In genomic region chr11:32792948-32793475, GRCh38 we compare ENCODE assay signal across 8 cellular contexts. TPM values are rescaled to one million over a fixed set of nuclear protein-coding genes. Genes with fewer than 3 reads are reported as not detected.
DNase-seq lines count a peak whose midpoint lies in the region; ATAC-seq, FAIRE-seq and TF ChIP-seq lines count a peak whose summit lies in the region.

No MANE protein-coding gene starts in this region.

- TF ChIP-seq CTCF in AG04449 (IDR thresholded peaks at IDR 0.05; ENCODE audit: insufficient read depth, low read length, missing control alignments) = peak; percentile 51
- peak in 2 of 3 experiments; percentile 58 to 68; a peak in 3 of 4 replicates for TF ChIP-seq CTCF in H1 (IDR thresholded peaks at IDR 0.05; ENCODE audit: control extremely low read depth in 1 of 3, insufficient read depth in 1 of 3, low read depth in 1 of 3, low read length in 3 of 3)

- no peak overlapping the region for H3K18ac ChIP-seq in H1 (ENCODE audit: extremely low read depth, low read length)

- CTCF ChIA-PET in AG04449 (lab: Yijun Ruan, JAX) = interaction anchor here (0.7 to 3.6 kb wide), 14 partner anchors 13 to 469 kb away, joined by 3 to 59 read pairs (median 4); no protein-coding TSS in a partner anchor
- CTCF ChIA-PET in activated CD4-positive, alpha-beta memory T cell treated with anti-CD3 and anti-CD28 coated beads, Interleukin-2, amount 10 ng/mL, durations not matched to agents 7 days and 5 days (lab: Charles Lee) = interaction anchor here (0.9 to 1.4 kb wide), 4 partner anchors 13 to 417 kb away, joined by 3 to 5 read pairs (median 4); no protein-coding TSS in a partner anchor
- CTCF ChIA-PET in H1 (lab: Charles Lee; ENCODE audit: partially characterized antibody) = interaction anchor here (0.6 to 5.0 kb wide), 18 partner anchors 8 to 524 kb away, joined by 3 to 35 read pairs (median 5); no protein-coding TSS in a partner anchor

- no peak overlapping the region for H3K4ac ChIP-seq in H1 (replicated peaks; ENCODE audit: insufficient read length, low read depth, low read length)

- H2AFZ ChIP-seq in H1 (ENCODE audit: low read length) = 0 out of 2 replicates have a peak overlapping the region, but pooled peaks have one; percentile 36

- no peaks in the 10 kb centered on the region for H3K36me3 Mint-ChIP-seq in activated CD4-positive, alpha-beta memory T cell treated with anti-CD3 and anti-CD28 coated beads, Interleukin-2, amount 10 ng/mL, durations not matched to agents 7 days and 5 days (ENCODE audit: low read depth)

- no peaks in the 10 kb centered on the region for H4K20me1 ChIP-seq in H1 (replicated peaks in 1 of 2; ENCODE audit: control insufficient read depth in 1 of 2, insufficient read depth in 2 of 2, low read length in 2 of 2)

- H3K4me3 ChIP-seq in AG04449 (ENCODE audit: low read depth, low read length) (no peak overlapping the region), H1 (ENCODE audit: extremely low read depth in 1 of 4, insufficient read depth in 2 of 4, low read depth in 3 of 4, low read length in 4 of 4) (peak overlapping the region in 1 of 4 experiments; percentile 36; a peak in 2 of 8 replicates), mucosa of rectum (ENCODE audit: low read length in 2 of 2) (peak overlapping the region; percentile 26 to 53)

- no peak overlapping the region for H2BK5ac ChIP-seq in H1 (ENCODE audit: low read depth, low read length)

- no peak overlapping the region for H3K27ac ChIP-seq in H1 (ENCODE audit: low read depth, low read length)
- no peak overlapping the region for H3K27ac ChIP-seq in mucosa of rectum (ENCODE audit: low read depth in 2 of 2, low read length in 2 of 2)

- WGBS in H1 (ENCODE audit: extremely low coverage in 1 of 2, insufficient coverage in 1 of 2, insufficient read length in 1 of 2, insufficient replicate concordance in 2 of 2, low coverage in 1 of 2, low lambda C conversion rate in 2 of 2, missing lambda C conversion rate in 1 of 2), 2 experiments = 42% methylated on average over 13 of the region's 13 CpGs; no CpG with 5 or more reads in 1 of the 2 experiments

- DNase-seq in AG04449 (ENCODE audit: low read depth, low spot score) (no peak), NCI-H69 (lab: John Stamatoyannopoulos, UW) (peak; percentile 66), H1 (ENCODE audit: low read depth in 1 of 2, low spot score in 2 of 2) (peak; percentile 9 to 80)
- peak; percentile 69 for DNase-seq in activated CD4-positive, alpha-beta memory T cell treated with anti-CD3 and anti-CD28 coated beads, Interleukin-2, amount 10 ng/mL, durations not matched to agents 7 days and 5 days
- DNase-seq in stimulated activated CD8-positive, alpha-beta memory T cell treated with anti-CD3 and anti-CD28 coated beads, Interleukin-7, amount 100 ng/mL, for 24 hours (ENCODE audit: low read depth) = peak; percentile 51

- no peak overlapping the region for H2BK15ac ChIP-seq in H1 (ENCODE audit: low read length)

- H4K8ac ChIP-seq in H1 (ENCODE audit: extremely low read depth, insufficient read depth, low read length) = no peak overlapping the region

- H3K9me3 Mint-ChIP-seq in activated CD4-positive, alpha-beta memory T cell treated with anti-CD3 and anti-CD28 coated beads, Interleukin-2, amount 10 ng/mL, durations not matched to agents 7 days and 5 days = no peaks in the 10 kb centered on the region

- peak; percentile 61 to 71 for TF ChIP-seq RAD21 in H1 (IDR thresholded peaks at IDR 0.05 in 1 of 2, conservative IDR thresholded peaks at IDR 0.05 in 1 of 2; ENCODE audit: low read depth in 2 of 2, low read length in 2 of 2)

- POLR2A ChIA-PET in AG04449 (lab: Yijun Ruan, JAX) = no interaction called here
- POLR2A ChIA-PET in activated CD4-positive, alpha-beta memory T cell treated with anti-CD3 and anti-CD28 coated beads, Interleukin-2, amount 10 ng/mL, durations not matched to agents 7 days and 5 days (lab: Charles Lee) = no interaction called here
- POLR2A ChIA-PET in H1 (lab: Charles Lee; ENCODE audit: partially characterized antibody) = no interaction called here

- no peak overlapping the region for H2BK120ac ChIP-seq in H1 (replicated peaks; ENCODE audit: low read depth, low read length)

- no peak overlapping the region for H3K14ac ChIP-seq in H1 (ENCODE audit: insufficient read length)

- no peaks in the 10 kb centered on the region for H3K23me2 ChIP-seq in H1 (ENCODE audit: low read depth, low read length)

- H3K56ac ChIP-seq in H1 (replicated peaks; ENCODE audit: insufficient read length, low read depth, low read length) = no peak overlapping the region

- H3K79me2 ChIP-seq in H1 (ENCODE audit: control insufficient read depth in 1 of 2, insufficient read depth in 2 of 2, low read length in 2 of 2) = no peaks in the 10 kb centered on the region

- H3K4me1 Mint-ChIP-seq in activated CD4-positive, alpha-beta memory T cell treated with anti-CD3 and anti-CD28 coated beads, Interleukin-2, amount 10 ng/mL, durations not matched to agents 7 days and 5 days = peaks cover 4% of the 10 kb centered on the region

- H3K4me2 ChIP-seq in H1 (ENCODE audit: insufficient read depth in 1 of 2, low read depth in 2 of 2, low read length in 2 of 2) = peak overlapping the region in 1 of 2 experiments; percentile 56; a peak in 3 of 4 replicates

- H3K27me3 ChIP-seq in H1 (replicated peaks in 1 of 4; ENCODE audit: control insufficient read depth in 3 of 4, extremely low read depth in 1 of 4, insufficient read depth in 3 of 4, low read length in 3 of 4) = no peaks in the 10 kb centered on the region
- H3K27me3 ChIP-seq in mucosa of rectum (ENCODE audit: control insufficient read depth in 2 of 2, insufficient read depth in 2 of 2, low read length in 2 of 2) = no peaks in the 10 kb centered on the region

- ATAC-seq in GM18520 (IDR thresholded peaks at IDR 0.05; ENCODE audit: unreplicated experiment) (peak; percentile 55), HG03280 (IDR thresholded peaks at IDR 0.05; ENCODE audit: unreplicated experiment) (peak; percentile 84)

- no peak overlapping the region for H3K23ac ChIP-seq in H1 (ENCODE audit: insufficient read length)

- no peak overlapping the region for H2BK20ac ChIP-seq in H1 (ENCODE audit: low read length)

- H2BK12ac ChIP-seq in H1 (ENCODE audit: low read depth, low read length) = no peak overlapping the region

- H3K4me1 ChIP-seq in H1 (replicated peaks in 1 of 4; ENCODE audit: control insufficient read depth in 3 of 4, insufficient read depth in 4 of 4, low read length in 3 of 4) (no peaks in the 10 kb centered on the region), mucosa of rectum (ENCODE audit: control insufficient read depth in 2 of 2, insufficient read depth in 2 of 2, low read length in 2 of 2) (no peaks in the 10 kb centered on the region)

- H3K36me3 ChIP-seq in H1 (ENCODE audit: control insufficient read depth in 2 of 4, insufficient read depth in 4 of 4, low read length in 3 of 4) (no peaks in the 10 kb centered on the region), mucosa of rectum (ENCODE audit: control insufficient read depth in 2 of 2, insufficient read depth in 2 of 2, low read length in 2 of 2) (no peaks in the 10 kb centered on the region)

- H4K5ac ChIP-seq in H1 (ENCODE audit: insufficient read length, low read depth, low read length) = no peak overlapping the region

- no peak overlapping the region for H3K4me3 Mint-ChIP-seq in activated CD4-positive, alpha-beta memory T cell treated with anti-CD3 and anti-CD28 coated beads, Interleukin-2, amount 10 ng/mL, durations not matched to agents 7 days and 5 days

- H2AK5ac ChIP-seq in H1 (ENCODE audit: low read depth, low read length) = no peak overlapping the region

- H3K9me3 ChIP-seq in H1 (ENCODE audit: insufficient read depth in 2 of 2, low read depth in 1 of 2, low read length in 1 of 2) (no peaks in the 10 kb centered on the region), mucosa of rectum (ENCODE audit: control insufficient read depth in 2 of 2, low read length in 2 of 2) (no peaks in the 10 kb centered on the region)

- no peaks in the 10 kb centered on the region for H3K79me1 ChIP-seq in H1 (ENCODE audit: low read depth, low read length)

- H3K27ac Mint-ChIP-seq in activated CD4-positive, alpha-beta memory T cell treated with anti-CD3 and anti-CD28 coated beads, Interleukin-2, amount 10 ng/mL, durations not matched to agents 7 days and 5 days = no peak overlapping the region

- H3K27me3 Mint-ChIP-seq in activated CD4-positive, alpha-beta memory T cell treated with anti-CD3 and anti-CD28 coated beads, Interleukin-2, amount 10 ng/mL, durations not matched to agents 7 days and 5 days = peaks cover 23% of the 10 kb centered on the region

- TF ChIP-seq POLR2A in H1 (IDR thresholded peaks at IDR 0.05; ENCODE audit: control extremely low read depth in 1 of 2, low read depth in 2 of 2, low read length in 2 of 2) = no peak

- no peak for TF ChIP-seq EP300 in H1 (IDR thresholded peaks at IDR 0.05; ENCODE audit: borderline replicate concordance in 1 of 2, low read depth in 2 of 2, low read length in 2 of 2)

- no peak overlapping the region for H4K91ac ChIP-seq in H1 (replicated peaks; ENCODE audit: insufficient read length, low read length)

- H3K9ac ChIP-seq in H1 (replicated peaks in 1 of 4; ENCODE audit: extremely low read depth in 1 of 4, low read depth in 3 of 4, low read length in 3 of 4) (no peak overlapping the region), mucosa of rectum (ENCODE audit: low read depth in 1 of 2, low read length in 2 of 2) (peak overlapping the region in 1 of 2 donors; percentile 35)

- FAIRE-seq in H1 (lab: Jason Lieb, UNC) = peak; percentile 63

RNA-seq across cellular contexts. Expression of gene CCDC73, which starts 1.4 kb away (rescaled TPM):
- total RNA-seq in activated CD4-positive, alpha-beta memory T cell treated with anti-CD3 and anti-CD28 coated beads, Interleukin-2, amount 10 ng/mL, durations not matched to agents 7 days and 5 days = not detected
- not detected in 2 replicates for total RNA-seq in H1 (2021; fragmentation: NEBNext Ultra II Directional; extraction: Animal tissue kit (Norgen Biotek cat#: 25700))
- polyA plus RNA-seq in H1 (2011; rRNA removed) = not detected in 2 replicates
- not detected for polyA plus RNA-seq in H1 (2011; cell fraction: cytosol; rRNA removed)
- not detected for polyA plus RNA-seq in H1 (2011; cell fraction: nucleus; rRNA removed)
- 0.21 TPM in 1 of 4 replicates, not detected in the others for polyA plus RNA-seq in H1 (2012, experiment 1 of 2)
- not detected for polyA plus RNA-seq in H1 (2012, experiment 2 of 2)
- 0.02 TPM for polyA plus RNA-seq in H1 (2013, experiment 1 of 2)
- polyA plus RNA-seq in H1 (2013, experiment 2 of 2) = not detected
- polyA minus RNA-seq in H1 (2011; rRNA and poly(A)+ RNA removed) = not detected in 2 replicates
- polyA minus RNA-seq in H1 (2011; cell fraction: cytosol; rRNA and poly(A)+ RNA removed) = not detected
- 0.10 TPM for polyA minus RNA-seq in H1 (2011; cell fraction: nucleus; rRNA and poly(A)+ RNA removed)

RNA-seq across cellular contexts. Expression of gene PRRG4, which starts 36.7 kb away (rescaled TPM):
- total RNA-seq in activated CD4-positive, alpha-beta memory T cell treated with anti-CD3 and anti-CD28 coated beads, Interleukin-2, amount 10 ng/mL, durations not matched to agents 7 days and 5 days = under 1 TPM; 0.50 to 0.53 TPM
- total RNA-seq in H1 (2021; fragmentation: NEBNext Ultra II Directional; extraction: Animal tissue kit (Norgen Biotek cat#: 25700)) = 1.3 and 1.7 TPM in 2 replicates
- 0.50 and 0.65 TPM in 2 replicates for polyA plus RNA-seq in H1 (2011; rRNA removed)
- polyA plus RNA-seq in H1 (2011; cell fraction: cytosol; rRNA removed) = 0.54 TPM
- polyA plus RNA-seq in H1 (2011; cell fraction: nucleus; rRNA removed) = 0.60 TPM
- 0.55 to 0.99 TPM (median 0.66 TPM) in 4 replicates for polyA plus RNA-seq in H1 (2012, experiment 1 of 2)
- polyA plus RNA-seq in H1 (2012, experiment 2 of 2) = 0.34 TPM
- 1.0 TPM for polyA plus RNA-seq in H1 (2013, experiment 1 of 2)
- 1.2 TPM for polyA plus RNA-seq in H1 (2013, experiment 2 of 2)
- 0.85 and 0.88 TPM in 2 replicates for polyA minus RNA-seq in H1 (2011; rRNA and poly(A)+ RNA removed)
- polyA minus RNA-seq in H1 (2011; cell fraction: cytosol; rRNA and poly(A)+ RNA removed) = 0.95 TPM
- 1.6 TPM for polyA minus RNA-seq in H1 (2011; cell fraction: nucleus; rRNA and poly(A)+ RNA removed)
